Comparison of ENCODE assay signal across 28 cellular contexts in genomic region chr2:169849710-169850109, GRCh38. TPM values are rescaled to one million over a fixed set of nuclear protein-coding genes. Genes with fewer than 3 reads are reported as not detected.
DNase-seq lines count a peak whose midpoint lies in the region; ATAC-seq, FAIRE-seq and TF ChIP-seq lines count a peak whose summit lies in the region.
"Had no signal": no experiment of that assay in that cellular context is flagged by ENCODE, and none has a peak within 500 bp of the region (broad histone marks: within the 10 kb centered on the region; RNA-seq: fewer than 3 reads in every experiment).

No MANE protein-coding gene starts in this region.

- in situ Hi-C loops in KBM-7 (cut with MboI; ENCODE audit: low pct_unique_long_range_greater_than_20kb, low sequenced_read_pairs) (no loop called here), K562 (cut with MboI) (no loop called here)

- H3K9me3 Mint-ChIP-seq in stimulated activated naive B cell treated with anti-CD40 and anti-IgM and Interleukin-4, amounts not matched to agents 10 μg/mL and 1 μg/mL and 100 μg/mL, for 72 hours = peaks cover 0 to 6% of the 10 kb centered on the region in 2 donors
- H3K9me3 Mint-ChIP-seq: CD8-positive, alpha-beta T cell; T-cell had no signal

- no peak overlapping the region for H3K18ac ChIP-seq in neuronal stem cell (ENCODE audit: low read length)

- H2BK12ac ChIP-seq in neuronal stem cell (ENCODE audit: low read length) = no peak overlapping the region

- no peak overlapping the region for H3K14ac ChIP-seq in neuronal stem cell (ENCODE audit: low read length)

- peaks cover 14% of the 10 kb centered on the region; the same call in 1 of the 3 replicates for H3K36me3 ChIP-seq in K562 (ENCODE audit: control insufficient read depth, insufficient read depth, low read length)
- peaks cover 0 to 3% of the 10 kb centered on the region in 2 donors for H3K36me3 ChIP-seq in neuronal stem cell (replicated peaks in 1 of 2; ENCODE audit: control insufficient read depth in 2 of 2, insufficient read depth in 2 of 2, low read length in 2 of 2)
- no peaks in the 10 kb centered on the region for H3K36me3 ChIP-seq in PC-9 (ENCODE audit: low read depth)

- no TSS peak for BruUV-seq in K562 (replicated peaks; lab: Mats Ljungman, UMichigan)
- no TSS peak for BruUV-seq in PC-9 (replicated peaks; lab: Mats Ljungman, UMichigan)

- H3K9me3 ChIP-seq in K562 (replicated peaks; ENCODE audit: control insufficient read depth, insufficient read depth, low read depth, low read length) (no peaks in the 10 kb centered on the region), neuronal stem cell (replicated peaks in 1 of 2; ENCODE audit: control insufficient read depth in 2 of 2, insufficient read depth in 1 of 2, low read depth in 1 of 2, low read length in 2 of 2) (peaks cover 2 to 4% of the 10 kb centered on the region in 2 donors), PC-9 (ENCODE audit: insufficient read depth, low read depth) (no peaks in the 10 kb centered on the region)

- TF ChIP-seq CTCF in K562 (IDR thresholded peaks at IDR 0.05 in 2 of 3, conservative IDR thresholded peaks at IDR 0.05 in 1 of 3; ENCODE audit: insufficient read depth in 2 of 3, low read depth in 1 of 3, low read length in 3 of 3) (no peak), PC-9 (conservative IDR thresholded peaks at IDR 0.05) (no peak)

- DNase-seq in NCI-H345 (lab: John Stamatoyannopoulos, UW) (peak; percentile 46), NCI-H345 treated with DMSO at 0.1 percent for 48 hours (lab: John Stamatoyannopoulos, UW; ENCODE audit: unreplicated experiment) (no peak), KBM-7 (peak; percentile 47), K562 (ENCODE audit: extremely low read depth in 1 of 4, low spot score in 3 of 4) (no peak), cortex of kidney (lab: John Stamatoyannopoulos, UW) (no peak), neuronal stem cell (ENCODE audit: low spot score) (no peak), PC-9 (no peak)
- DNase-seq in stimulated activated naive B cell treated with anti-CD40 and anti-IgM and Interleukin-4, amounts not matched to agents 10 μg/mL and 1 μg/mL and 100 μg/mL, for 72 hours = no peak
- DNase-seq: Calu3; CD8-positive, alpha-beta T cell; DMS153; GOT3; HCEC 1CT; NCI-H1092; NCI-H1417 treated with DMSO at 0.1 percent for 48 hours; NCI-H187; NCI-H2107; NCI-H446 treated with DMSO at 0.1 percent for 48 hours; NCI-H526; NCI-H82; NK-92 treated with Interleukin-12 subunit alpha and Interleukin-12 subunit beta, amount 100 ng/mL, for 24 hours; PC-3; T-cell had no signal

- no peak overlapping the region for H3K4ac ChIP-seq in neuronal stem cell (ENCODE audit: low read length)

- H3K9me2 ChIP-seq in PC-9 (ENCODE audit: insufficient read depth) = no peaks in the 10 kb centered on the region

- H2AK5ac ChIP-seq in neuronal stem cell (ENCODE audit: low read depth, low read length) = no peak overlapping the region

- no peak for TF ChIP-seq EP300 in K562 (IDR thresholded peaks at IDR 0.05; ENCODE audit: low read length)

- ATAC-seq in K562 = peak; percentile 5; the same call in 1 of the 3 replicates
- no peak for ATAC-seq in stimulated activated naive B cell treated with anti-CD40 and anti-IgM and Interleukin-4, amounts not matched to agents 10 μg/mL and 1 μg/mL and 100 μg/mL, for 72 hours (replicated peaks)
- ATAC-seq: CD8-positive, alpha-beta T cell; PC-3; T-cell had no signal

- H3K27ac ChIP-seq in K562 (ENCODE audit: extremely low read depth, low read depth, low read length) (no peak overlapping the region), neuronal stem cell (replicated peaks; ENCODE audit: low read length) (no peak overlapping the region), PC-9 (no peak overlapping the region)
- H3K27ac ChIP-seq: 22Rv1, C4-2B, HL-60 had no signal

- H2AFZ ChIP-seq in K562 (ENCODE audit: low read depth, low read length) = no peak overlapping the region
- H2AFZ ChIP-seq in neuronal stem cell (ENCODE audit: low read length) = no peak overlapping the region
- no peak overlapping the region for H2AFZ ChIP-seq in PC-9

- no peak overlapping the region for H3K4me2 ChIP-seq in K562 (ENCODE audit: insufficient read depth, low read length)
- no peak overlapping the region for H3K4me2 ChIP-seq in neuronal stem cell (ENCODE audit: insufficient read depth, low read length, poor library complexity, severe bottlenecking)
- H3K4me2 ChIP-seq in PC-9 = no peak overlapping the region

- peaks cover 22 to 38% of the 10 kb centered on the region in 2 donors for H3K36me3 Mint-ChIP-seq in stimulated activated naive B cell treated with anti-CD40 and anti-IgM and Interleukin-4, amounts not matched to agents 10 μg/mL and 1 μg/mL and 100 μg/mL, for 72 hours

- no peaks in the 10 kb centered on the region for H3K9me1 ChIP-seq in K562 (ENCODE audit: control insufficient read depth, insufficient read depth, low read length)

- no peaks in the 10 kb centered on the region for H3F3A ChIP-seq in PC-9 (ENCODE audit: insufficient read depth, low read depth)

- 64% methylated on average over 1 of the region's 1 CpG for WGBS in K562 (ENCODE audit: insufficient coverage, low coverage, missing lambda C conversion rate)
- no CpG with 5 or more reads among the region's 1 CpG for WGBS in neuronal stem cell (ENCODE audit: extremely low coverage in 2 of 2, insufficient read length in 2 of 2, insufficient replicate concordance in 1 of 2), 2 donors

- H3K4me3 Mint-ChIP-seq in stimulated activated naive B cell treated with anti-CD40 and anti-IgM and Interleukin-4, amounts not matched to agents 10 μg/mL and 1 μg/mL and 100 μg/mL, for 72 hours = no peak overlapping the region
- H3K4me3 Mint-ChIP-seq: B cell; CD8-positive, alpha-beta T cell; T-cell had no signal

- no peak for TF ChIP-seq RAD21 in K562 (CRISPR knock-in tag; conservative IDR thresholded peaks at IDR 0.05 in 1 of 2, IDR thresholded peaks at IDR 0.05 in 1 of 2)

- no peak overlapping the region for H2BK5ac ChIP-seq in neuronal stem cell (ENCODE audit: low read length)

- H4K20me1 ChIP-seq in K562 (replicated peaks; ENCODE audit: control insufficient read depth, insufficient read depth, low read length) (no peaks in the 10 kb centered on the region), PC-9 (ENCODE audit: insufficient read depth) (no peaks in the 10 kb centered on the region)

- CTCF ChIA-PET in K562 (lab: Yijun Ruan, JAX; ENCODE audit: low intra/inter-chr PET ratio) = no interaction called here
- CTCF ChIA-PET in PC-9 (lab: Charles Lee) = no interaction called here

- H3K4me3 ChIP-seq in K562 (no peak overlapping the region), neuronal stem cell (ENCODE audit: low read length in 2 of 2) (no peak overlapping the region), PC-9 (no peak overlapping the region)

- H3K4me1 ChIP-seq in K562 (replicated peaks in 1 of 2; ENCODE audit: control insufficient read depth in 2 of 2, insufficient read depth in 2 of 2, low read length in 2 of 2) (peaks cover 8 to 12% of the 10 kb centered on the region in 2 experiments; a peak in 4 of 5 replicates), neuronal stem cell (ENCODE audit: control insufficient read depth in 2 of 2, insufficient read depth in 1 of 2, low read depth in 1 of 2, low read length in 2 of 2) (no peaks in the 10 kb centered on the region), PC-9 (replicated peaks; ENCODE audit: insufficient read depth) (no peaks in the 10 kb centered on the region)

- H3K27me3 ChIP-seq in K562 (ENCODE audit: control insufficient read depth in 2 of 2, insufficient read depth in 2 of 2, low read length in 2 of 2) = no peaks in the 10 kb centered on the region
- H3K27me3 ChIP-seq in neuronal stem cell (ENCODE audit: control insufficient read depth in 3 of 3, insufficient read depth in 3 of 3, low read depth in 1 of 3, low read length in 3 of 3) = no peaks in the 10 kb centered on the region
- no peaks in the 10 kb centered on the region for H3K27me3 ChIP-seq in PC-9 (ENCODE audit: insufficient read depth, low read depth)

- peaks cover 14 to 54% of the 10 kb centered on the region in 2 donors for H3K4me1 Mint-ChIP-seq in stimulated activated naive B cell treated with anti-CD40 and anti-IgM and Interleukin-4, amounts not matched to agents 10 μg/mL and 1 μg/mL and 100 μg/mL, for 72 hours

- H3K23ac ChIP-seq in neuronal stem cell (ENCODE audit: low read depth, low read length, poor library complexity) = no peak overlapping the region

- H3K79me2 ChIP-seq in K562 (ENCODE audit: control insufficient read depth, insufficient read depth, low read length) = peaks cover 91% of the 10 kb centered on the region
- peaks cover 12% of the 10 kb centered on the region; the same call in 1 of the 2 replicates for H3K79me2 ChIP-seq in PC-9 (ENCODE audit: low read depth)

- FAIRE-seq in K562 (lab: Jason Lieb, UNC) = peak; percentile 35
- FAIRE-seq: G401.6 had no signal

- POLR2A ChIA-PET in K562 (lab: Yijun Ruan, JAX) = interaction anchor here (0.6 to 1.9 kb wide), 5 partner anchors 9 to 155 kb away, joined by 3 to 8 read pairs (median 6); partner anchors contain the start of genes CFAP210 and PHOSPHO2
- POLR2A ChIA-PET in PC-9 (lab: Charles Lee; ENCODE audit: unreplicated experiment) = no interaction called here

- TF ChIP-seq POLR2A in K562 (conservative IDR thresholded peaks at IDR 0.05) = no peak

- H3K27ac Mint-ChIP-seq in stimulated activated naive B cell treated with anti-CD40 and anti-IgM and Interleukin-4, amounts not matched to agents 10 μg/mL and 1 μg/mL and 100 μg/mL, for 72 hours = peak overlapping the region; percentile 17
- H3K27ac Mint-ChIP-seq: B cell; CD8-positive, alpha-beta T cell had no signal

- no peak overlapping the region for H4K8ac ChIP-seq in neuronal stem cell (ENCODE audit: low read depth, low read length)

- H2BK15ac ChIP-seq in neuronal stem cell (ENCODE audit: low read length) = no peak overlapping the region

- no peak overlapping the region for H2BK120ac ChIP-seq in neuronal stem cell (ENCODE audit: low read depth, low read length)

- no peaks in the 10 kb centered on the region for H3K79me1 ChIP-seq in neuronal stem cell (ENCODE audit: low read depth, low read length)

- intact Hi-C loops in K562 (cut with micrococcal nuclease) (no loop called here), PC-9 (cut with micrococcal nuclease; ENCODE audit: unreplicated experiment) (no loop called here)

- H3K9ac ChIP-seq in K562 (ENCODE audit: insufficient read depth in 1 of 2, low read depth in 2 of 2, low read length in 2 of 2) (no peak overlapping the region; a peak in 1 of 4 replicates), neuronal stem cell (ENCODE audit: low read depth, low read length, poor library complexity) (no peak overlapping the region)

- H3K27me3 Mint-ChIP-seq in stimulated activated naive B cell treated with anti-CD40 and anti-IgM and Interleukin-4, amounts not matched to agents 10 μg/mL and 1 μg/mL and 100 μg/mL, for 72 hours = no peaks in the 10 kb centered on the region
- H3K27me3 Mint-ChIP-seq: B cell, T-cell had no signal

- no peak overlapping the region for H4K91ac ChIP-seq in neuronal stem cell (ENCODE audit: low read depth, low read length, poor library complexity)

RNA-seq across cellular contexts. Expression of gene UBR3, which starts 22.5 kb away (rescaled TPM):
- total RNA-seq in K562 (2011; cell fraction: chromatin; rRNA removed; ENCODE audit: low replicate concordance) = 63.7 and 297 TPM in 2 replicates
- total RNA-seq in K562 (2011; cell fraction: nucleolus; rRNA removed) = 21.8 and 37.4 TPM in 2 replicates
- total RNA-seq in K562 (2011; cell fraction: nucleoplasm; rRNA removed) = 66.1 and 81.6 TPM in 2 replicates
- 28.5 and 29.2 TPM in 2 replicates for total RNA-seq in K562 (2014; rRNA removed)
- 62.5 and 69.5 TPM in 2 replicates for total RNA-seq in K562 (2014; rRNA removed; fragmentation: Illumina TruSeq; extraction: Trizol)
- total RNA-seq in K562 (2015; rRNA removed; fragmentation: Illumina TruSeq; extraction: Trizol) = 58.9 and 63.5 TPM in 2 replicates
- total RNA-seq in K562 (2021) = 40.3 and 41.0 TPM in 2 replicates
- polyA plus RNA-seq in K562 (2011; rRNA removed) = 26.8 and 40.4 TPM in 2 replicates
- 8.0 and 12.8 TPM in 2 replicates for polyA plus RNA-seq in K562 (2011; cell fraction: cytosol; rRNA removed)
- 23.0 and 27.8 TPM in 2 replicates for polyA plus RNA-seq in K562 (2011; cell fraction: nucleus; rRNA removed)
- polyA plus RNA-seq in K562 (2012) = 20.9 and 24.3 TPM in 2 replicates
- 34.4 and 43.1 TPM in 2 replicates for polyA plus RNA-seq in K562 (2014; fragmentation: Illumina TruSeq; extraction: Trizol)
- 10 to 100 TPM; 14.4 to 14.5 TPM for polyA plus RNA-seq in K562 (2014; fragmentation: Nextera tagmentation; extraction: Ambion mirVana)
- polyA plus RNA-seq in K562 (2014; rRNA removed) = 20.6 and 20.7 TPM in 2 replicates
- polyA minus RNA-seq in K562 (2011; rRNA and poly(A)+ RNA removed) = 124 and 136 TPM in 2 replicates
- polyA minus RNA-seq in K562 (2011; cell fraction: cytosol; rRNA and poly(A)+ RNA removed) = 31.0 and 48.4 TPM in 2 replicates
- polyA minus RNA-seq in K562 (2011; cell fraction: nucleus; rRNA and poly(A)+ RNA removed) = 71.8 and 96.9 TPM in 2 replicates
- 10.9 TPM for polyA plus RNA-seq in neuronal stem cell (2013, experiment 1 of 2)
- 11.4 TPM for polyA plus RNA-seq in neuronal stem cell (2013, experiment 2 of 2)
- total RNA-seq in PC-9 (2021) = 10.9 and 21.9 TPM in 2 replicates

RNA-seq across cellular contexts. Expression of gene METTL5, which starts 25.0 kb away (rescaled TPM):
- total RNA-seq in K562 (2011; cell fraction: chromatin; rRNA removed; ENCODE audit: low replicate concordance) = 30.6 and 53.9 TPM in 2 replicates
- 27.5 and 28.0 TPM in 2 replicates for total RNA-seq in K562 (2011; cell fraction: nucleolus; rRNA removed)
- 39.8 and 55.0 TPM in 2 replicates for total RNA-seq in K562 (2011; cell fraction: nucleoplasm; rRNA removed)
- total RNA-seq in K562 (2014; rRNA removed) (135 and 149 TPM in 2 replicates), K562 (2014; rRNA removed; fragmentation: Illumina TruSeq; extraction: Trizol) (224 and 259 TPM in 2 replicates), K562 (2015; rRNA removed; fragmentation: Illumina TruSeq; extraction: Trizol) (163 and 182 TPM in 2 replicates), K562 (2021) (177 and 193 TPM in 2 replicates), PC-9 (2021) (51.1 and 61.4 TPM in 2 replicates)
- polyA plus RNA-seq in K562 (2011; rRNA removed) (141 and 191 TPM in 2 replicates), K562 (2014; fragmentation: Illumina TruSeq; extraction: Trizol) (202 and 235 TPM in 2 replicates), K562 (2014; fragmentation: Nextera tagmentation; extraction: Ambion mirVana) (100 to 1,000 TPM; 366 to 471 TPM), K562 (2014; rRNA removed) (211 and 229 TPM in 2 replicates)
- polyA plus RNA-seq in K562 (2011; cell fraction: cytosol; rRNA removed) = 44.8 and 82.3 TPM in 2 replicates
- polyA plus RNA-seq in K562 (2011; cell fraction: nucleus; rRNA removed) = 36.1 and 39.1 TPM in 2 replicates
- polyA plus RNA-seq in K562 (2012) = 147 and 206 TPM in 2 replicates
- polyA minus RNA-seq in K562 (2011; rRNA and poly(A)+ RNA removed) = 99.5 and 107 TPM in 2 replicates
- polyA minus RNA-seq in K562 (2011; cell fraction: cytosol; rRNA and poly(A)+ RNA removed) = 33.9 and 37.9 TPM in 2 replicates
- polyA minus RNA-seq in K562 (2011; cell fraction: nucleus; rRNA and poly(A)+ RNA removed) = 23.4 and 34.3 TPM in 2 replicates
- 121 TPM for polyA plus RNA-seq in neuronal stem cell (2013, experiment 1 of 2)
- polyA plus RNA-seq in neuronal stem cell (2013, experiment 2 of 2) = 124 TPM

RNA-seq across cellular contexts. Expression of gene SSB, which starts 51.0 kb away (rescaled TPM):
- 95.2 and 444 TPM in 2 replicates for total RNA-seq in K562 (2011; cell fraction: chromatin; rRNA removed; ENCODE audit: low replicate concordance)
- 63.0 and 70.9 TPM in 2 replicates for total RNA-seq in K562 (2011; cell fraction: nucleolus; rRNA removed)
- 94.0 and 126 TPM in 2 replicates for total RNA-seq in K562 (2011; cell fraction: nucleoplasm; rRNA removed)
- total RNA-seq in K562 (2014; rRNA removed) (377 and 430 TPM in 2 replicates), K562 (2014; rRNA removed; fragmentation: Illumina TruSeq; extraction: Trizol) (515 and 616 TPM in 2 replicates), K562 (2015; rRNA removed; fragmentation: Illumina TruSeq; extraction: Trizol) (455 and 503 TPM in 2 replicates), K562 (2021) (317 TPM in 2 replicates), PC-9 (2021) (53.8 and 71.3 TPM in 2 replicates)
- polyA plus RNA-seq in K562 (2011; rRNA removed) (261 and 430 TPM in 2 replicates), K562 (2014; fragmentation: Illumina TruSeq; extraction: Trizol) (466 and 619 TPM in 2 replicates), K562 (2014; fragmentation: Nextera tagmentation; extraction: Ambion mirVana) (100 to 1,000 TPM; 631 to 849 TPM), K562 (2014; rRNA removed) (618 and 712 TPM in 2 replicates)
- 36.1 and 98.4 TPM in 2 replicates for polyA plus RNA-seq in K562 (2011; cell fraction: cytosol; rRNA removed)
- 109 and 175 TPM in 2 replicates for polyA plus RNA-seq in K562 (2011; cell fraction: nucleus; rRNA removed)
- polyA plus RNA-seq in K562 (2012) = 211 and 383 TPM in 2 replicates
- polyA minus RNA-seq in K562 (2011; rRNA and poly(A)+ RNA removed) = 148 TPM in 2 replicates
- polyA minus RNA-seq in K562 (2011; cell fraction: cytosol; rRNA and poly(A)+ RNA removed) = 52.5 and 59.3 TPM in 2 replicates
- 82.3 and 152 TPM in 2 replicates for polyA minus RNA-seq in K562 (2011; cell fraction: nucleus; rRNA and poly(A)+ RNA removed)
- 303 TPM for polyA plus RNA-seq in neuronal stem cell (2013, experiment 1 of 2)
- polyA plus RNA-seq in neuronal stem cell (2013, experiment 2 of 2) = 305 TPM

Comparison
In these comparisons a context has a peak if more than half of its experiments do, and no peak if none do; other contexts are left out.
1. DNase-seq: peak in NCI-H345 (single experiment) and KBM-7 (single experiment); none in NCI-H345 treated with DMSO at 0.1 percent for 48 hours (single experiment), K562 (0 of 4), stimulated activated naive B cell treated with anti-CD40 and anti-IgM and Interleukin-4, amounts not matched to agents 10 μg/mL and 1 μg/mL and 100 μg/mL, for 72 hours (single experiment), cortex of kidney (single experiment), neuronal stem cell (single experiment) and PC-9 (0 of 2).